Comparison of ENCODE assay signal across 16 cellular contexts in genomic region chr15:51966192-51966591, GRCh38. TPM values are rescaled to one million over a fixed set of nuclear protein-coding genes. Genes with fewer than 3 reads are reported as not detected.
DNase-seq lines count a peak whose midpoint lies in the region; ATAC-seq and TF ChIP-seq lines count a peak whose summit lies in the region.
"Had no signal": no experiment of that assay in that cellular context is flagged by ENCODE, and none has a peak within 500 bp of the region (broad histone marks: within the 10 kb centered on the region; RNA-seq: fewer than 3 reads in every experiment).

No MANE protein-coding gene starts in this region.

- no peak for DNase-seq in activated CD4-positive, alpha-beta T cell treated with anti-CD3 and anti-CD28 coated beads, Interleukin-2, amount 10 ng/mL, durations not matched to agents 7 days and 5 days
- DNase-seq in activated CD4-positive, alpha-beta T cell treated with anti-CD3 and anti-CD28 coated beads for 1 hour, result no peak
- DNase-seq in ELR (ENCODE audit: low read depth), result peak; percentile 17
- DNase-seq in mucosa of descending colon, result no peak
- no peak for DNase-seq in NCI-H524 (lab: John Stamatoyannopoulos, UW)
- no peak for DNase-seq in left lung
- DNase-seq: C1 segment of cervical spinal cord; CD4-positive, alpha-beta memory T cell; DMS79; GOT3; HCEC 1CT; HFFc6 had no signal

- TF ChIP-seq CTCF in Loucy (conservative IDR thresholded peaks at IDR 0.05; ENCODE audit: low read length), result no peak
- no peak for TF ChIP-seq CTCF in mucosa of descending colon (IDR thresholded peaks at IDR 0.05)
- TF ChIP-seq CTCF in left lung (IDR thresholded peaks at IDR 0.05), result no peak

- H3K36me3 Mint-ChIP-seq in activated CD4-positive, alpha-beta T cell treated with anti-CD3 and anti-CD28 coated beads, Interleukin-2, amount 10 ng/mL, durations not matched to agents 7 days and 5 days (ENCODE audit: low read depth), result peaks cover 52% of the 10 kb centered on the region

- peaks cover 10% of the 10 kb centered on the region for H3K9me3 Mint-ChIP-seq in activated CD4-positive, alpha-beta T cell treated with anti-CD3 and anti-CD28 coated beads, Interleukin-2, amount 10 ng/mL, durations not matched to agents 7 days and 5 days

- H3K27me3 ChIP-seq in Loucy (ENCODE audit: insufficient read depth, low read length, poor library complexity, severe bottlenecking), result no peaks in the 10 kb centered on the region
- no peaks in the 10 kb centered on the region for H3K27me3 ChIP-seq in left lung

- H3K4me1 Mint-ChIP-seq in activated CD4-positive, alpha-beta T cell treated with anti-CD3 and anti-CD28 coated beads, Interleukin-2, amount 10 ng/mL, durations not matched to agents 7 days and 5 days, result peaks cover 30% of the 10 kb centered on the region

- ATAC-seq in mucosa of descending colon (peak; percentile 12), HG02571 (IDR thresholded peaks at IDR 0.05; ENCODE audit: unreplicated experiment) (no peak), left lung (no peak)

- H3K9me3 ChIP-seq in Loucy (ENCODE audit: insufficient read depth, low read depth, low read length) (peaks cover 12% of the 10 kb centered on the region), mucosa of descending colon (peaks cover 7% of the 10 kb centered on the region), left lung (peaks cover 0 to 17% of the 10 kb centered on the region in 2 donors)

- no peak overlapping the region for H3K4me3 ChIP-seq in Loucy (ENCODE audit: low read length, poor library complexity, severe bottlenecking)
- H3K4me3 ChIP-seq in mucosa of descending colon, result no peak overlapping the region
- no peak overlapping the region for H3K4me3 ChIP-seq in left lung

- H3K79me2 ChIP-seq in Loucy (ENCODE audit: insufficient read depth, low read length), result peaks cover 83% of the 10 kb centered on the region

- H3K36me3 ChIP-seq in Loucy (ENCODE audit: insufficient read depth, low read length), result peaks cover 31% of the 10 kb centered on the region; the same call in 1 of the 2 replicates
- no peaks in the 10 kb centered on the region for H3K36me3 ChIP-seq in mucosa of descending colon (ENCODE audit: low read depth)
- H3K36me3 ChIP-seq in left lung, result peaks cover 0 to 35% of the 10 kb centered on the region in 2 donors

- peak overlapping the region; percentile 57 for H3K4me2 ChIP-seq in Loucy (ENCODE audit: low read depth, low read length, poor library complexity, severe bottlenecking)

- H3K4me1 ChIP-seq in Loucy (ENCODE audit: insufficient read depth, low read length, poor library complexity, severe bottlenecking), result peaks cover 28% of the 10 kb centered on the region
- peaks cover 8% of the 10 kb centered on the region for H3K4me1 ChIP-seq in mucosa of descending colon (ENCODE audit: low read depth)
- H3K4me1 ChIP-seq in left lung, result peaks cover 8 to 16% of the 10 kb centered on the region in 2 donors

- H3K4me3 Mint-ChIP-seq in activated CD4-positive, alpha-beta T cell treated with anti-CD3 and anti-CD28 coated beads, Interleukin-2, amount 10 ng/mL, durations not matched to agents 7 days and 5 days, result no peak overlapping the region
- H3K4me3 Mint-ChIP-seq: B cell, HFFc6 had no signal

- intact Hi-C loops in mucosa of descending colon (cut with DNase I, micrococcal nuclease) (loop anchor here in 1 of 2 donors (10.0 kb wide), 1 partner anchor 119 kb away; no protein-coding TSS in a partner anchor), left lung (cut with DNase I) (no loop called here)

- H4K20me1 ChIP-seq in Loucy (ENCODE audit: insufficient read depth, low read length, poor library complexity, severe bottlenecking), result peaks cover 22% of the 10 kb centered on the region

- H3K27me3 Mint-ChIP-seq in activated CD4-positive, alpha-beta T cell treated with anti-CD3 and anti-CD28 coated beads, Interleukin-2, amount 10 ng/mL, durations not matched to agents 7 days and 5 days, result no peaks in the 10 kb centered on the region
- H3K27me3 Mint-ChIP-seq: B cell; CD4-positive, alpha-beta memory T cell had no signal

- no peak overlapping the region for H2AFZ ChIP-seq in Loucy (ENCODE audit: low read length)

- POLR2A ChIA-PET in activated CD4-positive, alpha-beta T cell treated with anti-CD3 and anti-CD28 coated beads, Interleukin-2, amount 10 ng/mL, durations not matched to agents 7 days and 5 days (lab: Charles Lee), result no interaction called here

- no peak overlapping the region for H3K9ac ChIP-seq in Loucy (ENCODE audit: low read depth, low read length, poor library complexity, severe bottlenecking)

- no peaks in the 10 kb centered on the region for H3F3A ChIP-seq in Loucy (ENCODE audit: low read depth)

- no peak overlapping the region for H3K27ac ChIP-seq in left lung
- H3K27ac ChIP-seq: HL-60 had no signal

- no peaks in the 10 kb centered on the region for H3K9me2 ChIP-seq in Loucy (replicated peaks; ENCODE audit: low read depth, low read length)

- CTCF ChIA-PET in activated CD4-positive, alpha-beta T cell treated with anti-CD3 and anti-CD28 coated beads, Interleukin-2, amount 10 ng/mL, durations not matched to agents 7 days and 5 days (lab: Charles Lee), result no interaction called here

- peak overlapping the region; percentile 1 for H3K27ac Mint-ChIP-seq in activated CD4-positive, alpha-beta T cell treated with anti-CD3 and anti-CD28 coated beads, Interleukin-2, amount 10 ng/mL, durations not matched to agents 7 days and 5 days
- H3K27ac Mint-ChIP-seq: B cell, HFFc6 had no signal

RNA-seq across cellular contexts. Expression of gene LEO1, which starts 5.4 kb away (rescaled TPM):
- total RNA-seq in activated CD4-positive, alpha-beta T cell treated with anti-CD3 and anti-CD28 coated beads, Interleukin-2, amount 10 ng/mL, durations not matched to agents 7 days and 5 days, result 10 to 100 TPM; 32.0 to 34.4 TPM
- total RNA-seq in mucosa of descending colon, result 10 to 100 TPM; 21.3 to 26.6 (median 26.3) TPM
- total RNA-seq in left lung, result 10 to 100 TPM; 14.3 to 16.6 TPM

RNA-seq across cellular contexts. Expression of gene MAPK6, which starts 52.8 kb away (rescaled TPM):
- 10 to 100 TPM; 23.4 to 25.4 TPM for total RNA-seq in activated CD4-positive, alpha-beta T cell treated with anti-CD3 and anti-CD28 coated beads, Interleukin-2, amount 10 ng/mL, durations not matched to agents 7 days and 5 days
- total RNA-seq in mucosa of descending colon, result 10 to 100 TPM; 47.6 to 86.8 (median 73.9) TPM
- total RNA-seq in left lung, result 10 to 100 TPM; 25.1 to 35.8 TPM
